15 cellular contexts compared by ENCODE assay signal in the genomic region with DNA sequence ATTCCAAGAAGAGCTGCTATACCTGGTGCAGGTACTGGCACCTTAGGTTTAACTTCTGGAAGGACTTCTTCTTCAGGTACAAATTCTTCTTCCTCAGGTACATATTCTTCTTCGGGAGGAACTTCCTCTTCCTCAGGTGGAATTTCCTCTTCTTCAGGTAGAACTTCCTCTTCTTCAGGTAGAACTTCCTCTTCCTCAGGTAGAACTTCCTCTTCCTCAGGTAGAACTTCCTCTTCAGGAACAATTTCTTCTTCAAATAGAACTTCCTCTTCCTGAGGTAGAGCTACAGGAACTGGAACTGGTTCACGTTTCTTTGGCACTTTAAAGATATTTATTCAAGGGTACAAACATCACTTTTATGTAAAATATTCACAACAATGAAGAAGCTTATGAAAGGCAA.
A peak's percentile ranks its signal among the peaks of the same experiment; 100 is the strongest.
DNase-seq lines count a peak whose midpoint lies in the region; ATAC-seq and TF ChIP-seq lines count a peak whose summit lies in the region.
"Had no signal": no experiment of that assay in that cellular context is flagged by ENCODE, and none has a peak within 500 bp of the region (broad histone marks: within the 10 kb centered on the region; RNA-seq: fewer than 3 reads in every experiment).

No MANE protein-coding gene starts in this region.

- H3K4me1 Mint-ChIP-seq in activated naive CD4-positive, alpha-beta T cell treated with anti-CD3 and anti-CD28 coated beads, Interleukin-2, amount 50 U/mL, for 24 hours, result no peaks in the 10 kb centered on the region
- no peaks in the 10 kb centered on the region for H3K4me1 Mint-ChIP-seq in natural killer cell

- H3K27ac ChIP-seq in sigmoid colon, result no peak overlapping the region
- H3K27ac ChIP-seq: BLaER1 treated with 17β-estradiol and CSF1 and Interleukin-3, amounts not matched to agents 10 nM and 100 nM; HL-60 had no signal

- intact Hi-C loops in natural killer cell (cut with micrococcal nuclease) (no loop called here), sigmoid colon (cut with DNase I) (no loop called here)

- no peak for TF ChIP-seq POLR2A in sigmoid colon (IDR thresholded peaks at IDR 0.05)

- no peak for DNase-seq in activated naive CD4-positive, alpha-beta T cell treated with anti-CD3 and anti-CD28 coated beads, Interleukin-2, amount 50 U/mL, for 72 hours (ENCODE audit: low spot score in 2 of 2)
- DNase-seq in SKM-1 (lab: John Stamatoyannopoulos, UW; ENCODE audit: unreplicated experiment) (peak; percentile 28), germinal center (ENCODE audit: low spot score) (peak; percentile 4), natural killer cell (no peak), sigmoid colon (no peak)
- DNase-seq: 8988T; AML-193; CD4-positive, alpha-beta T cell; DMS79 treated with DMSO at 0.1 percent for 48 hours; EL had no signal

- H3K4me3 ChIP-seq in sigmoid colon, result no peak overlapping the region
- H3K4me3 ChIP-seq: BLaER1 treated with 17β-estradiol and CSF1 and Interleukin-3, amounts not matched to agents 10 nM and 100 nM had no signal

- no peak for TF ChIP-seq EP300 in sigmoid colon (IDR thresholded peaks at IDR 0.05)

- H3K36me3 Mint-ChIP-seq in activated naive CD4-positive, alpha-beta T cell treated with anti-CD3 and anti-CD28 coated beads, Interleukin-2, amount 50 U/mL, for 24 hours, result peaks cover 25% of the 10 kb centered on the region
- H3K36me3 Mint-ChIP-seq in activated naive CD4-positive, alpha-beta T cell treated with anti-CD3 and anti-CD28 coated beads, Interleukin-2, amount 50 U/mL, for 72 hours, result peaks cover 0 to 6% of the 10 kb centered on the region in 2 donors
- H3K36me3 Mint-ChIP-seq in natural killer cell, result no peaks in the 10 kb centered on the region

- no peaks in the 10 kb centered on the region for H3K27me3 Mint-ChIP-seq in activated naive CD4-positive, alpha-beta T cell treated with anti-CD3 and anti-CD28 coated beads, Interleukin-2, amount 50 U/mL, for 24 hours
- no peaks in the 10 kb centered on the region for H3K27me3 Mint-ChIP-seq in natural killer cell (ENCODE audit: low read depth in 2 of 2)
- H3K27me3 Mint-ChIP-seq: CD4-positive, alpha-beta T cell had no signal

- WGBS in sigmoid colon, 2 donors, result 43 to 51% methylated on average over 2 of the region's 2 CpGs

- peak overlapping the region; percentile 35 for H3K27ac Mint-ChIP-seq in activated naive CD4-positive, alpha-beta T cell treated with anti-CD3 and anti-CD28 coated beads, Interleukin-2, amount 50 U/mL, for 24 hours
- H3K27ac Mint-ChIP-seq in activated naive CD4-positive, alpha-beta T cell treated with anti-CD3 and anti-CD28 coated beads, Interleukin-2, amount 50 U/mL, for 72 hours, result no peak overlapping the region
- H3K27ac Mint-ChIP-seq in natural killer cell, result no peak overlapping the region
- H3K27ac Mint-ChIP-seq: CD4-positive, alpha-beta T cell had no signal

- no peaks in the 10 kb centered on the region for H3K27me3 ChIP-seq in sigmoid colon
- H3K27me3 ChIP-seq: BLaER1 treated with 17β-estradiol and CSF1 and Interleukin-3, amounts not matched to agents 10 nM and 100 nM had no signal

- ATAC-seq in activated naive CD4-positive, alpha-beta T cell treated with anti-CD3 and anti-CD28 coated beads, Interleukin-2, amount 50 U/mL, for 72 hours, result no peak
- ATAC-seq in natural killer cell, result no peak
- no peak for ATAC-seq in GM19397 (IDR thresholded peaks at IDR 0.05; ENCODE audit: unreplicated experiment)
- ATAC-seq: HCT116 had no signal

- no peaks in the 10 kb centered on the region for H3K36me3 ChIP-seq in sigmoid colon
- H3K36me3 ChIP-seq: BLaER1 treated with 17β-estradiol and CSF1 and Interleukin-3, amounts not matched to agents 10 nM and 100 nM had no signal

- H3K9me3 Mint-ChIP-seq in activated naive CD4-positive, alpha-beta T cell treated with anti-CD3 and anti-CD28 coated beads, Interleukin-2, amount 50 U/mL, for 24 hours, result peaks cover 5% of the 10 kb centered on the region
- no peaks in the 10 kb centered on the region for H3K9me3 Mint-ChIP-seq in activated naive CD4-positive, alpha-beta T cell treated with anti-CD3 and anti-CD28 coated beads, Interleukin-2, amount 50 U/mL, for 72 hours
- H3K9me3 Mint-ChIP-seq in natural killer cell, result no peaks in the 10 kb centered on the region
- H3K9me3 Mint-ChIP-seq: CD4-positive, alpha-beta T cell had no signal

- no peaks in the 10 kb centered on the region for H3K9me3 ChIP-seq in sigmoid colon
- H3K9me3 ChIP-seq: BLaER1 treated with 17β-estradiol and CSF1 and Interleukin-3, amounts not matched to agents 10 nM and 100 nM had no signal

- no peak overlapping the region for H3K4me3 Mint-ChIP-seq in activated naive CD4-positive, alpha-beta T cell treated with anti-CD3 and anti-CD28 coated beads, Interleukin-2, amount 50 U/mL, for 24 hours
- H3K4me3 Mint-ChIP-seq in natural killer cell, result no peak overlapping the region
- H3K4me3 Mint-ChIP-seq: CD4-positive, alpha-beta T cell had no signal

- TF ChIP-seq CTCF in natural killer cell (IDR thresholded peaks at IDR 0.05) (no peak), sigmoid colon (IDR thresholded peaks at IDR 0.05) (no peak)

- H3K4me1 ChIP-seq in sigmoid colon, result no peaks in the 10 kb centered on the region
- H3K4me1 ChIP-seq: BLaER1 treated with 17β-estradiol and CSF1 and Interleukin-3, amounts not matched to agents 10 nM and 100 nM had no signal

Comparison
In these comparisons a context has a peak if more than half of its experiments do, and no peak if none do; other contexts are left out.
1. DNase-seq: peak in SKM-1 (single experiment) and germinal center (single experiment); none in activated naive CD4-positive, alpha-beta T cell treated with anti-CD3 and anti-CD28 coated beads, Interleukin-2, amount 50 U/mL, for 72 hours (0 of 2), natural killer cell (single experiment) and sigmoid colon (single experiment).